Comparison of ENCODE assay signal across 1 cellular context in the genomic region with DNA sequence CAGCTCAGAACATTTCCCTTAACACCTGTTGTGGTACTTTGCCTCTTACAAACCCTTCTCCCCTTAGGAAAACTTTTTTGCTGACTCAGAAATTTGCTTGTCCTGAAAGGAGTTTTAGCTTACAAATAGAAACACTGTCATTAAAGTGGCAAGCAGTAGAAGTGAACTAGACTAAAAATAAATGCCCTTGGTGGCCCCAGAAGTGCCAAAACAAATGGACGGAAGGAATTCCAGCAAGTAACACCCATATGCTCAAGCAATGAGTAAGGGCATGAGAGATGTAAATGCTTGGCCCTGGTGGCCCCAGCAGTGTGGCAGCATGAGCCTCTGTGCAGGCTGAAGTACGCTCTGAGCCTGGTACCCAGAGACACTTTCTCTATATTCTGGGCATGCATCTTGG.
TF ChIP-seq lines count a peak whose summit lies in the region.

No MANE protein-coding gene starts in this region.

TF ChIP-seq in SK-N-SH treated with all-trans-retinoic acid at 6 μM for 48 hours, 23 proteins besides CTCF, POLR2A, EP300 and RAD21 (continued from another document):
- TF ChIP-seq SNAI2 (CRISPR knock-in tag; IDR thresholded peaks at IDR 0.05) (no peak), ZFP30 (CRISPR knock-in tag; IDR thresholded peaks at IDR 0.05) (no peak), ESRRG (CRISPR knock-in tag; IDR thresholded peaks at IDR 0.05) (no peak), GLIS3 (CRISPR knock-in tag; IDR thresholded peaks at IDR 0.05) (no peak), ZFP3 (CRISPR knock-in tag; IDR thresholded peaks at IDR 0.05) (no peak), BACH2 (CRISPR knock-in tag; IDR thresholded peaks at IDR 0.05; ENCODE audit: borderline replicate concordance) (no peak), TOX (CRISPR knock-in tag; IDR thresholded peaks at IDR 0.05; ENCODE audit: borderline replicate concordance) (no peak), ARNTL (CRISPR knock-in tag; IDR thresholded peaks at IDR 0.05; ENCODE audit: borderline replicate concordance, low read depth) (no peak), ISL1 (CRISPR knock-in tag; IDR thresholded peaks at IDR 0.05) (no peak)
- TF ChIP-seq, protein P1, sequence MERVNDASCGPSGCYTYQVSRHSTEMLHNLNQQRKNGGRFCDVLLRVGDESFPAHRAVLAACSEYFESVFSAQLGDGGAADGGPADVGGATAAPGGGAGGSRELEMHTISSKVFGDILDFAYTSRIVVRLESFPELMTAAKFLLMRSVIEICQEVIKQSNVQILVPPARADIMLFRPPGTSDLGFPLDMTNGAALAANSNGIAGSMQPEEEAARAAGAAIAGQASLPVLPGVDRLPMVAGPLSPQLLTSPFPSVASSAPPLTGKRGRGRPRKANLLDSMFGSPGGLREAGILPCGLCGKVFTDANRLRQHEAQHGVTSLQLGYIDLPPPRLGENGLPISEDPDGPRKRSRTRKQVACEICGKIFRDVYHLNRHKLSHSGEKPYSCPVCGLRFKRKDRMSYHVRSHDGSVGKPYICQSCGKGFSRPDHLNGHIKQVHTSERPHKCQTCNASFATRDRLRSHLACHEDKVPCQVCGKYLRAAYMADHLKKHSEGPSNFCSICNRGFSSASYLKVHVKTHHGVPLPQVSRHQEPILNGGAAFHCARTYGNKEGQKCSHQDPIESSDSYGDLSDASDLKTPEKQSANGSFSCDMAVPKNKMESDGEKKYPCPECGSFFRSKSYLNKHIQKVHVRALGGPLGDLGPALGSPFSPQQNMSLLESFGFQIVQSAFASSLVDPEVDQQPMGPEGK (CRISPR knock-in tag; IDR thresholded peaks at IDR 0.05; ENCODE audit: borderline replicate concordance) = no peak
- TF ChIP-seq, protein P2, sequence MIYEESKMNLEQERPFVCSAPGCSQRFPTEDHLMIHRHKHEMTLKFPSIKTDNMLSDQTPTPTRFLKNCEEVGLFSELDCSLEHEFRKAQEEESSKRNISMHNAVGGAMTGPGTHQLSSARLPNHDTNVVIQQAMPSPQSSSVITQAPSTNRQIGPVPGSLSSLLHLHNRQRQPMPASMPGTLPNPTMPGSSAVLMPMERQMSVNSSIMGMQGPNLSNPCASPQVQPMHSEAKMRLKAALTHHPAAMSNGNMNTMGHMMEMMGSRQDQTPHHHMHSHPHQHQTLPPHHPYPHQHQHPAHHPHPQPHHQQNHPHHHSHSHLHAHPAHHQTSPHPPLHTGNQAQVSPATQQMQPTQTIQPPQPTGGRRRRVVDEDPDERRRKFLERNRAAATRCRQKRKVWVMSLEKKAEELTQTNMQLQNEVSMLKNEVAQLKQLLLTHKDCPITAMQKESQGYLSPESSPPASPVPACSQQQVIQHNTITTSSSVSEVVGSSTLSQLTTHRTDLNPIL (CRISPR knock-in tag; IDR thresholded peaks at IDR 0.05; ENCODE audit: low read depth) = no peak
- TF ChIP-seq, protein P3, sequence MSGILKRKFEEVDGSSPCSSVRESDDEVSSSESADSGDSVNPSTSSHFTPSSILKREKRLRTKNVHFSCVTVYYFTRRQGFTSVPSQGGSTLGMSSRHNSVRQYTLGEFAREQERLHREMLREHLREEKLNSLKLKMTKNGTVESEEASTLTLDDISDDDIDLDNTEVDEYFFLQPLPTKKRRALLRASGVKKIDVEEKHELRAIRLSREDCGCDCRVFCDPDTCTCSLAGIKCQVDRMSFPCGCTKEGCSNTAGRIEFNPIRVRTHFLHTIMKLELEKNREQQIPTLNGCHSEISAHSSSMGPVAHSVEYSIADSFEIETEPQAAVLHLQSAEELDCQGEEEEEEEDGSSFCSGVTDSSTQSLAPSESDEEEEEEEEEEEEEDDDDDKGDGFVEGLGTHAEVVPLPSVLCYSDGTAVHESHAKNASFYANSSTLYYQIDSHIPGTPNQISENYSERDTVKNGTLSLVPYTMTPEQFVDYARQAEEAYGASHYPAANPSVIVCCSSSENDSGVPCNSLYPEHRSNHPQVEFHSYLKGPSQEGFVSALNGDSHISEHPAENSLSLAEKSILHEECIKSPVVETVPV (CRISPR knock-in tag; IDR thresholded peaks at IDR 0.05) = no peak
